ENCODE assay signal across 17 cellular contexts in the genomic region with DNA sequence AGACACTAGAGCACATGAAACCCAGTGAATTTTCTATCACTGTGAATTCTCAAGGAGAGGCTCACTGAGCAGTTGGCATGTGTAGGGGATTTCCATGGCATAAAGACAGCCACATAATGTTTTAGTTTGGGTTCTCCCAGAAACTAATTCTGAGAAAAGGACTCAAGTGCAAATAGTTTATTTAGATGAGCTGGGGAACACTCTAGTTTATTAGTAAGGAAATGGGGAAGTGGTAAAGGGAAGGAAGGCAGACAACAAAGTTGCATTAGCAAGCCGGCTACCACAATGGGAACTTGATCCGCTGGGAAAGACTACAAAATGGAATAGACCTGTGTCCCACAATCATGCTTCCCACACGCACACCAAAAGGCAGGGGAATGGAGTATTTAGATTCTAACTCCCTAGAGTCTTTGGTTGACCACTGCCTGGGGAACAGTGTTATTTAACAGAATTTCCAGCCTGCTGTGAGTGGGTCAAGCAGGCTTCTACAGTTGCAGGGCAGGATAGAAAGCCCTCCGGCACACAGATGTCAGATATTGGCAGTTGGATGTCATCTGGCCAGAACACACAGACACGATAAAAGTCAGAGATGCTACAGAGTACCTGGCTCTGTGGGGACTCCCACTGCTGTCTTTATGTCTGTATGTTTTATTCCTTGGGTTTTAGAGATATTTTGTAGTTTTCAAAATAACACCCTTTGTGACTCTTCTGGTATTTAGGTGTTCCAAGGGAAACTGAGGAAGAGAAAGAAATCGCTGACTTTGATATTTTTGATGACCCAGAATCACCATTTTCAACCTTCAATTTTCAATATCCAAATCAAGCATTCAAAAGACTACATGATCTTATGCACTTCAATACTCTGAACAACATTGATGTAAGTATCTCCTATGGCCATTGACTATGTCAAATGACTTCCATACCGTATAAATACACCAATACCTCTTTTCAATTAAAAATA.
DNase-seq lines count a peak whose midpoint lies in the region; ATAC-seq and TF ChIP-seq lines count a peak whose summit lies in the region.
"Had no signal": no experiment of that assay in that cellular context is flagged by ENCODE, and none has a peak within 500 bp of the region (broad histone marks: within the 10 kb centered on the region; RNA-seq: fewer than 3 reads in every experiment).

No MANE protein-coding gene starts in this region.

- no peaks in the 10 kb centered on the region for H3K4me1 Mint-ChIP-seq in stimulated activated memory B cell treated with anti-CD40 and anti-IgM and Interleukin-4, amounts not matched to agents 10 μg/mL and 1 μg/mL and 100 μg/mL, for 72 hours

- DNase-seq in NOMO-1 treated with DMSO at 0.1 percent for 48 hours (lab: John Stamatoyannopoulos, UW; ENCODE audit: unreplicated experiment) (peak; percentile 56), dermis blood vessel endothelial cell (peak; percentile 24), foreskin keratinocyte (no peak), T-helper 9 cell (no peak), heart right ventricle (no peak), inferior parietal cortex (ENCODE audit: extremely low spot score) (no peak)
- DNase-seq: activated CD4-positive, CD25-positive, alpha-beta regulatory T cell; activated CD8-positive, alpha-beta memory T cell treated with anti-CD3 and anti-CD28 coated beads, Interleukin-2, amount 50 U/mL, for 48 hours; CD4-positive, CD25-positive, alpha-beta regulatory T cell; KG1; mammary epithelial cell; NCI-H1694; NCI-H526 treated with DMSO at 0.1 percent for 48 hours; SHP77; small intestine had no signal

- H3K27ac Mint-ChIP-seq in stimulated activated memory B cell treated with anti-CD40 and anti-IgM and Interleukin-4, amounts not matched to agents 10 μg/mL and 1 μg/mL and 100 μg/mL, for 72 hours, result no peak overlapping the region
- H3K27ac Mint-ChIP-seq: CD4-positive, CD25-positive, alpha-beta regulatory T cell had no signal

- intact Hi-C loops in heart right ventricle (cut with DNase I), result no loop called here

- H3K27me3 ChIP-seq in foreskin keratinocyte (no peaks in the 10 kb centered on the region), heart right ventricle (no peaks in the 10 kb centered on the region)

- no peak overlapping the region for H3K4me3 ChIP-seq in heart right ventricle

- ATAC-seq in GM19025 (IDR thresholded peaks at IDR 0.05; ENCODE audit: low read depth, unreplicated experiment) (peak; percentile 41), foreskin keratinocyte (no peak), heart right ventricle (no peak)
- peak; percentile 25 for ATAC-seq in stimulated activated memory B cell treated with anti-CD40 and anti-IgM and Interleukin-4, amounts not matched to agents 10 μg/mL and 1 μg/mL and 100 μg/mL, for 72 hours

- H3K36me3 ChIP-seq in heart right ventricle, result no peaks in the 10 kb centered on the region

- TF ChIP-seq CTCF in foreskin keratinocyte (conservative IDR thresholded peaks at IDR 0.05) (no peak), heart right ventricle (IDR thresholded peaks at IDR 0.05) (no peak)

- 68 to 87% methylated on average over 7 of the region's 7 CpGs for WGBS in heart right ventricle, 2 donors

- peaks cover 22% of the 10 kb centered on the region for H3K27me3 Mint-ChIP-seq in stimulated activated memory B cell treated with anti-CD40 and anti-IgM and Interleukin-4, amounts not matched to agents 10 μg/mL and 1 μg/mL and 100 μg/mL, for 72 hours
- H3K27me3 Mint-ChIP-seq: CD4-positive, CD25-positive, alpha-beta regulatory T cell had no signal

- H3K9me3 Mint-ChIP-seq in stimulated activated memory B cell treated with anti-CD40 and anti-IgM and Interleukin-4, amounts not matched to agents 10 μg/mL and 1 μg/mL and 100 μg/mL, for 72 hours, result no peaks in the 10 kb centered on the region

- H3K4me1 ChIP-seq in foreskin keratinocyte (no peaks in the 10 kb centered on the region), heart right ventricle (peaks cover 0 to 12% (median 0%) of the 10 kb centered on the region in 9 donors)

- H3K4me3 Mint-ChIP-seq in stimulated activated memory B cell treated with anti-CD40 and anti-IgM and Interleukin-4, amounts not matched to agents 10 μg/mL and 1 μg/mL and 100 μg/mL, for 72 hours, result no peak overlapping the region
- H3K4me3 Mint-ChIP-seq: CD4-positive, CD25-positive, alpha-beta regulatory T cell had no signal

- no peak overlapping the region for H3K27ac ChIP-seq in foreskin keratinocyte
- H3K27ac ChIP-seq in heart right ventricle, result no peak overlapping the region

- H3K36me3 Mint-ChIP-seq in stimulated activated memory B cell treated with anti-CD40 and anti-IgM and Interleukin-4, amounts not matched to agents 10 μg/mL and 1 μg/mL and 100 μg/mL, for 72 hours, result no peaks in the 10 kb centered on the region
- H3K36me3 Mint-ChIP-seq: CD4-positive, CD25-positive, alpha-beta regulatory T cell had no signal

- H3K9me3 ChIP-seq in heart right ventricle, result no peaks in the 10 kb centered on the region

Comparison
In these comparisons a context has a peak if more than half of its experiments do, and no peak if none do; other contexts are left out.
1. ATAC-seq: peak in GM19025 (single experiment) and stimulated activated memory B cell treated with anti-CD40 and anti-IgM and Interleukin-4, amounts not matched to agents 10 μg/mL and 1 μg/mL and 100 μg/mL, for 72 hours (single experiment); none in foreskin keratinocyte (single experiment) and heart right ventricle (0 of 8).
2. DNase-seq: peak in NOMO-1 treated with DMSO at 0.1 percent for 48 hours (single experiment) and dermis blood vessel endothelial cell (single experiment); none in foreskin keratinocyte (0 of 2), T-helper 9 cell (single experiment), heart right ventricle (0 of 2) and inferior parietal cortex (single experiment).